ENCODE assay signal across 1 cellular context in the genomic region with DNA sequence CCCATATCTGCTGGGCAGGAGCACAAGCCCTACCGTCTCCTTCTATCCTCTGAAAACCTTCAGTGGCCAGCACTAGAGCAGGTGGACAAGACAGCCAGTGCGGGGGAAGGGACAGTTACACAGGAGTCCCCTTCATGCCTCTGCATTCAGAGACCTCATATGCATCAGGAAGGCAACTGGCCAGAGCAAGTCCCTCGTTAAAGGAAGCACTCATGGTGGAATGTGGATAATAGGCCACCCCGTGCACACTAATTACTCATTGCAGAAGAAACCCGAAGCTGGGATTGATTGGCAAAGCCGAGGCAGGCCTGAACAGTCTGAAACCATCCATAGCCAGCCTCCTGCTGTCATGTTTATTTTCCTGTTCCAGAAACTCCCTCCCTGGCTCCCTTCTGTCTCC.
TF ChIP-seq lines count a peak whose summit lies in the region.

No MANE protein-coding gene starts in this region.

TF ChIP-seq in H1, 55 proteins besides CTCF, POLR2A, EP300 and RAD21:
- TF ChIP-seq TEAD4 (IDR thresholded peaks at IDR 0.05; ENCODE audit: low read depth, low read length): peak; percentile 21; the same call in 1 of the 2 replicates
- no peak for TF ChIP-seq NANOG (IDR thresholded peaks at IDR 0.05; ENCODE audit: insufficient read depth, low read depth, low read length, poor library complexity, severe bottlenecking)
- no peak for TF ChIP-seq SP1 (IDR thresholded peaks at IDR 0.05; ENCODE audit: low read depth, low read length)
- 0 out of 2 replicates have a peak, but pooled peaks have one; percentile 11 for TF ChIP-seq YY1 (IDR thresholded peaks at IDR 0.05; ENCODE audit: low read depth, low read length)
